14 cellular contexts compared by ENCODE assay signal in the genomic region with DNA sequence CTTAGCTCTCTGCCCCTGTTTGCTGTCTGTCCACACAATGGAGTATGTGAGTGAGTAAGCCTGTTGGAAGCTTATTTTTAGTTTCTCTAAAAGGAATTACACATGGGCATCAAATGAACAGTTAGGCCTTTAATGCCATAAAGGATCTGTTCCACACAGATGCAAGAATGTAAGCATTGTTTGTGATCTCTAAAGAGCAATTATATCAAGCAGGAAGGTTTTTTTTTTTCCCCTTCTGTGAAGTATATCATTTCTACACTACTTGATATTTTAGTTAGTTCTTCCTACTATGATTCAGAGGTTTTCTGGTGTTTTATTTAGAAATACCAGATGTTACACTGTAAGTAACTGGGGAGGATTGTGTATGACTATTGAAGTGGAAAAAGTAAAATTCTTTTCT.
DNase-seq lines count a peak whose midpoint lies in the region; ATAC-seq and TF ChIP-seq lines count a peak whose summit lies in the region.
"Had no signal": no experiment of that assay in that cellular context is flagged by ENCODE, and none has a peak within 500 bp of the region (broad histone marks: within the 10 kb centered on the region; RNA-seq: fewer than 3 reads in every experiment).

No MANE protein-coding gene starts in this region.

- no peaks in the 10 kb centered on the region for H3K36me3 Mint-ChIP-seq in HFFc6 (ENCODE audit: low read depth)
- no peaks in the 10 kb centered on the region for H3K36me3 Mint-ChIP-seq in Calu3 (ENCODE audit: insufficient read depth, unreplicated experiment)
- H3K36me3 Mint-ChIP-seq: activated naive CD4-positive, alpha-beta T cell treated with anti-CD3 and anti-CD28 coated beads, Interleukin-2, amount 10 ng/mL, durations not matched to agents 7 days and 5 days had no signal

- no peaks in the 10 kb centered on the region for H3K36me3 ChIP-seq in hepatocyte (replicated peaks; ENCODE audit: insufficient read depth, low read depth)

- H3K9me2 ChIP-seq in hepatocyte (replicated peaks; ENCODE audit: insufficient read depth) = no peaks in the 10 kb centered on the region

- H3K27ac Mint-ChIP-seq in HFFc6 (peak overlapping the region; percentile 45), Calu3 (ENCODE audit: unreplicated experiment) (no peak overlapping the region)
- H3K27ac Mint-ChIP-seq: activated naive CD4-positive, alpha-beta T cell treated with anti-CD3 and anti-CD28 coated beads, Interleukin-2, amount 10 ng/mL, durations not matched to agents 7 days and 5 days had no signal

- no peaks in the 10 kb centered on the region for H3K4me1 ChIP-seq in hepatocyte (ENCODE audit: insufficient read depth)

- no peaks in the 10 kb centered on the region for H3K79me2 ChIP-seq in hepatocyte

- DNase-seq in AG08396 (ENCODE audit: low spot score) = peak; percentile 32
- DNase-seq in HFFc6 = peak; percentile 28
- peak; percentile 92 for DNase-seq in amniotic epithelial cell (ENCODE audit: low read depth)
- no peak for DNase-seq in hepatocyte (ENCODE audit: low spot score)
- no peak for DNase-seq in Calu3
- no peak for DNase-seq in NCI-H345 (lab: John Stamatoyannopoulos, UW)
- DNase-seq: activated CD4-positive, alpha-beta T cell treated with anti-CD3 and anti-CD28 coated beads, Interleukin-2, amount 50 U/mL, for 1 hour; activated naive CD4-positive, alpha-beta T cell treated with anti-CD3 and anti-CD28 coated beads, Interleukin-2, amount 10 ng/mL, durations not matched to agents 7 days and 5 days; left cardiac atrium; NCI-H524 treated with DMSO at 0.1 percent for 48 hours; trophoblast cell had no signal

- H2AFZ ChIP-seq in hepatocyte = no peak overlapping the region

- H3K4me3 ChIP-seq in hepatocyte = no peak overlapping the region

- H3K27me3 ChIP-seq in hepatocyte = no peaks in the 10 kb centered on the region

- H3K4me1 Mint-ChIP-seq in HFFc6 (ENCODE audit: low read depth) = peaks cover 25% of the 10 kb centered on the region
- H3K4me1 Mint-ChIP-seq in Calu3 (ENCODE audit: low read depth, unreplicated experiment) = peaks cover 18% of the 10 kb centered on the region
- H3K4me1 Mint-ChIP-seq: activated naive CD4-positive, alpha-beta T cell treated with anti-CD3 and anti-CD28 coated beads, Interleukin-2, amount 10 ng/mL, durations not matched to agents 7 days and 5 days had no signal

- H3K27me3 Mint-ChIP-seq in HFFc6 (ENCODE audit: insufficient read depth) (no peaks in the 10 kb centered on the region), Calu3 (ENCODE audit: unreplicated experiment) (no peaks in the 10 kb centered on the region)
- H3K27me3 Mint-ChIP-seq: activated naive CD4-positive, alpha-beta T cell treated with anti-CD3 and anti-CD28 coated beads, Interleukin-2, amount 10 ng/mL, durations not matched to agents 7 days and 5 days had no signal

- TF ChIP-seq CTCF in HFFc6 (IDR thresholded peaks at IDR 0.05) (no peak), hepatocyte (IDR thresholded peaks at IDR 0.05; ENCODE audit: poor library complexity) (no peak), Calu3 (IDR thresholded peaks at IDR 0.05; ENCODE audit: unreplicated experiment) (no peak)

- no peaks in the 10 kb centered on the region for H3K9me3 ChIP-seq in hepatocyte (ENCODE audit: low read depth)

- no peak for ATAC-seq in HG03354 (IDR thresholded peaks at IDR 0.05; ENCODE audit: poor library complexity, severe bottlenecking, unreplicated experiment)
- ATAC-seq in HG02763 (IDR thresholded peaks at IDR 0.05; ENCODE audit: unreplicated experiment) = no peak

- CTCF ChIA-PET in Calu3 (lab: Charles Lee) = interaction anchor here (0.7 kb wide), 2 partner anchors 16 to 42 kb away, joined by 3 read pairs; no protein-coding TSS in a partner anchor

- no peaks in the 10 kb centered on the region for H4K20me1 ChIP-seq in hepatocyte (ENCODE audit: insufficient read depth, poor library complexity, severe bottlenecking)

- H3K4me2 ChIP-seq in hepatocyte = no peak overlapping the region

- BruUV-seq in Calu3 (replicated peaks; lab: Mats Ljungman, UMichigan) = no TSS peak

- no peaks in the 10 kb centered on the region for H3K9me3 Mint-ChIP-seq in HFFc6
- H3K9me3 Mint-ChIP-seq in Calu3 (ENCODE audit: low read depth, unreplicated experiment) = no peaks in the 10 kb centered on the region
- H3K9me3 Mint-ChIP-seq: activated naive CD4-positive, alpha-beta T cell treated with anti-CD3 and anti-CD28 coated beads, Interleukin-2, amount 10 ng/mL, durations not matched to agents 7 days and 5 days had no signal

- intact Hi-C loops in Calu3 (cut with micrococcal nuclease; ENCODE audit: unreplicated experiment) = no loop called here

- peak overlapping the region; percentile 42 for H3K27ac ChIP-seq in hepatocyte
- H3K27ac ChIP-seq: C4-2B had no signal

- no peak overlapping the region for H3K4me3 Mint-ChIP-seq in HFFc6
- no peak overlapping the region for H3K4me3 Mint-ChIP-seq in Calu3 (ENCODE audit: low read depth, unreplicated experiment)
- H3K4me3 Mint-ChIP-seq: activated naive CD4-positive, alpha-beta T cell treated with anti-CD3 and anti-CD28 coated beads, Interleukin-2, amount 10 ng/mL, durations not matched to agents 7 days and 5 days had no signal

Comparison
In these comparisons a context has a peak if more than half of its experiments do, and no peak if none do; other contexts are left out.
1. DNase-seq: peak in AG08396 (single experiment), HFFc6 (single experiment) and amniotic epithelial cell (single experiment); none in hepatocyte (single experiment), Calu3 (single experiment) and NCI-H345 (single experiment).